ENCODE assay signal across 29 cellular contexts in the genomic region with DNA sequence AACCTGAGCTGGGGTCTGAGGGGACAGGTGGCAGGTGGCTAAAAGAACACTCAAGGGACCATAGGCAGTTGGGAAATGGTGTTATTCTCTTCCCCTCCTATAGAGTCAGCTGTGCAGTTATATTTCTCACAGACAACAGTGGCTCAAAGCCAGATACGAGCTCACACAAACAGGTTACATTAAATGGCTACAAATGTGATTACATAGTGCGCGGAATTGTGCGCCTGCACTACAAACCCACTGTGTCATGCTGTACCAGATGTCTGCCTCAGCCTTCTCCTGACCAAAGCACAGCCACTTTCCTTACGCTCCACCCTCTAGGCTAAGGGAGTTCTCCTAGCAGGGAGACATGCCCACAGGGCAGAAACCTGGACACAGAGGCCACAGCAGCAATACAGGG.
"Had no signal": no experiment of that assay in that cellular context is flagged by ENCODE, and none has a peak within 500 bp of the region (broad histone marks: within the 10 kb centered on the region; RNA-seq: fewer than 3 reads in every experiment).

No MANE protein-coding gene starts in this region.

- H3K79me2 ChIP-seq: parathyroid adenoma had no signal

- H3K4me3 ChIP-seq: ascending aorta, cardiac muscle cell, colonic mucosa, gastrocnemius medialis, left lung, lower lobe of right lung, neural progenitor cell, spleen, suprapubic skin, tibial nerve had no signal

- H3K36me3 Mint-ChIP-seq: activated naive CD4-positive, alpha-beta T cell treated with anti-CD3 and anti-CD28 coated beads, Interleukin-2, amount 10 ng/mL, durations not matched to agents 7 days and 5 days; activated naive CD8-positive, alpha-beta T cell treated with anti-CD3 and anti-CD28 coated beads, Interleukin-2, amount 10 ng/mL, durations not matched to agents 7 days and 5 days; brain; neural progenitor cell had no signal

- H3K9me3 ChIP-seq: ascending aorta, colonic mucosa, gastrocnemius medialis, suprapubic skin had no signal

- H3K4me2 ChIP-seq: neural progenitor cell had no signal

- ATAC-seq: gastrocnemius medialis, left lung, lower lobe of right lung, natural killer cell, right cardiac atrium had no signal

- H3K4me1 Mint-ChIP-seq: activated CD4-positive, alpha-beta memory T cell treated with anti-CD3 and anti-CD28 coated beads, Interleukin-2, amount 10 ng/mL, durations not matched to agents 7 days and 5 days; activated CD4-positive, alpha-beta T cell treated with anti-CD3 and anti-CD28 coated beads, Interleukin-2, amount 10 ng/mL, durations not matched to agents 7 days and 5 days; activated naive CD4-positive, alpha-beta T cell treated with anti-CD3 and anti-CD28 coated beads, Interleukin-2, amount 10 ng/mL, durations not matched to agents 7 days and 5 days; activated naive CD8-positive, alpha-beta T cell treated with anti-CD3 and anti-CD28 coated beads, Interleukin-2, amount 10 ng/mL, durations not matched to agents 7 days and 5 days; brain; natural killer cell; neural progenitor cell had no signal

- H3K27ac ChIP-seq: ascending aorta, cardiac muscle cell, colonic mucosa, gastrocnemius medialis, left lung, lower lobe of right lung, neural progenitor cell, parathyroid adenoma, spleen, suprapubic skin, tibial nerve had no signal

- DNase-seq: activated CD4-positive, alpha-beta memory T cell treated with anti-CD3 and anti-CD28 coated beads, Interleukin-2, amount 10 ng/mL, durations not matched to agents 7 days and 5 days; activated CD4-positive, alpha-beta T cell treated with anti-CD3 and anti-CD28 coated beads for 1 hour; activated CD4-positive, alpha-beta T cell treated with anti-CD3 and anti-CD28 coated beads, Interleukin-2, amount 10 ng/mL, durations not matched to agents 7 days and 5 days; activated CD8-positive, alpha-beta memory T cell treated with anti-CD3 and anti-CD28 coated beads, Interleukin-2, amount 50 U/mL, for 48 hours; activated gamma-delta T cell; activated naive CD4-positive, alpha-beta T cell treated with anti-CD3 and anti-CD28 coated beads, Interleukin-2, amount 10 ng/mL, durations not matched to agents 7 days and 5 days; activated naive CD8-positive, alpha-beta T cell treated with anti-CD3 and anti-CD28 coated beads, Interleukin-2, amount 10 ng/mL, durations not matched to agents 7 days and 5 days; activated T-cell treated with anti-CD3 and anti-CD28 coated beads, Interleukin-2, amount 50 U/mL, for 24 hours; cerebellar nuclear complex; colonic mucosa; effector memory CD4-positive, alpha-beta T cell; gastrocnemius medialis; hippocampal formation; left lung; lower lobe of right lung; mesenchymal stem cell; natural killer cell; occipital lobe; right cardiac atrium; spleen; stimulated activated naive CD4-positive, alpha-beta T cell; T1000 had no signal

- H3K27me3 Mint-ChIP-seq: activated CD4-positive, alpha-beta memory T cell treated with anti-CD3 and anti-CD28 coated beads, Interleukin-2, amount 10 ng/mL, durations not matched to agents 7 days and 5 days; activated CD4-positive, alpha-beta T cell treated with anti-CD3 and anti-CD28 coated beads, Interleukin-2, amount 10 ng/mL, durations not matched to agents 7 days and 5 days; activated naive CD4-positive, alpha-beta T cell treated with anti-CD3 and anti-CD28 coated beads, Interleukin-2, amount 10 ng/mL, durations not matched to agents 7 days and 5 days; activated naive CD8-positive, alpha-beta T cell treated with anti-CD3 and anti-CD28 coated beads, Interleukin-2, amount 10 ng/mL, durations not matched to agents 7 days and 5 days; activated T-cell treated with anti-CD3 and anti-CD28 coated beads, Interleukin-2, amount 50 U/mL, for 24 hours; brain had no signal

- H3K36me3 ChIP-seq: ascending aorta, cardiac muscle cell, colonic mucosa, gastrocnemius medialis, left lung, lower lobe of right lung, neural progenitor cell, spleen, suprapubic skin, tibial nerve had no signal

- H3K9ac ChIP-seq: neural progenitor cell, parathyroid adenoma had no signal

- H3K27ac Mint-ChIP-seq: activated CD4-positive, alpha-beta memory T cell treated with anti-CD3 and anti-CD28 coated beads, Interleukin-2, amount 10 ng/mL, durations not matched to agents 7 days and 5 days; activated CD4-positive, alpha-beta T cell treated with anti-CD3 and anti-CD28 coated beads, Interleukin-2, amount 10 ng/mL, durations not matched to agents 7 days and 5 days; activated naive CD4-positive, alpha-beta T cell treated with anti-CD3 and anti-CD28 coated beads, Interleukin-2, amount 10 ng/mL, durations not matched to agents 7 days and 5 days; activated naive CD8-positive, alpha-beta T cell treated with anti-CD3 and anti-CD28 coated beads, Interleukin-2, amount 10 ng/mL, durations not matched to agents 7 days and 5 days; activated T-cell treated with anti-CD3 and anti-CD28 coated beads, Interleukin-2, amount 50 U/mL, for 24 hours; brain; natural killer cell; neural progenitor cell had no signal

- H2AFZ ChIP-seq: neural progenitor cell, parathyroid adenoma had no signal

- H3K4me3 Mint-ChIP-seq: activated CD4-positive, alpha-beta memory T cell treated with anti-CD3 and anti-CD28 coated beads, Interleukin-2, amount 10 ng/mL, durations not matched to agents 7 days and 5 days; activated CD4-positive, alpha-beta T cell treated with anti-CD3 and anti-CD28 coated beads, Interleukin-2, amount 10 ng/mL, durations not matched to agents 7 days and 5 days; activated naive CD4-positive, alpha-beta T cell treated with anti-CD3 and anti-CD28 coated beads, Interleukin-2, amount 10 ng/mL, durations not matched to agents 7 days and 5 days; activated naive CD8-positive, alpha-beta T cell treated with anti-CD3 and anti-CD28 coated beads, Interleukin-2, amount 10 ng/mL, durations not matched to agents 7 days and 5 days; activated T-cell treated with anti-CD3 and anti-CD28 coated beads, Interleukin-2, amount 50 U/mL, for 24 hours; brain; natural killer cell; neural progenitor cell had no signal

- H3K4me1 ChIP-seq: ascending aorta, colonic mucosa, gastrocnemius medialis, left lung, lower lobe of right lung, neural progenitor cell, parathyroid adenoma, spleen, suprapubic skin, tibial nerve had no signal

- H3K27me3 ChIP-seq: ascending aorta, cardiac muscle cell, colonic mucosa, gastrocnemius medialis, left lung, neural progenitor cell, spleen, suprapubic skin, tibial nerve had no signal
